Comparison of ENCODE assay signal across 20 cellular contexts in the genomic region with DNA sequence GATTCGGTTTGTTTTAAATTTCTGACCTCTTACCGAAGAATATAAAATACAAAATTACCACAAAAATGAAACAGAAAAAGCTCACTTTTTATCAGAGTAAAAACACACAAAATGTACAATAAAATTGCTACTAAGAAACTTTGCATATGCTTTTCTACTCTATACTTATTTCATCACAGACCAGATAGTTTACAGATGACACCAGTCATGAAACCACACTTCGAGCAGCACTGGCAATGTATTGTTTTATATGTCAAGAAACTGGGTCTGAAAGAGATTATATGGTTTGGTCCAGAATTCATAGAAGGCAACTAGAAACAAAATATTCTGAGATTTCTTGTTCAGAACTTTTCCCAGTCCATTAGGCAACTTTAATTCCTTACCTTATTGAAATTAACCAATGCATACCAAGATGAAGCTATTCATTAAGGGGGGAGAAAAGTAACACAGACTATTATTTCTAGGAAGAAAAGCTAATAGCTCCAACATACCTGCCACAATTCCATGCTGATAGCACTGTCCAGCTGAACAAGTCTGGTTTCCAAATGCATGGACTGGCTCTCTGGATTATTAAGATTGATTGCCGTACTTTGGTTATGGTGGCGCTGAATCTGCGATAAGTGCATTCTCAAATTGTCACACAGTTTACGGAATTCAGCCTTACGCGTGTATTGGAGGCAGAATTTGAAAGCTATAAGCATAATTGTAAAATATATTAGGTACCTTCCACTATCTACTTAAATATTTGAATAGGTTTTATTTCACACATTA. TPM values are rescaled to one million over a fixed set of nuclear protein-coding genes. Genes with fewer than 3 reads are reported as not detected.
DNase-seq lines count a peak whose midpoint lies in the region; ATAC-seq and TF ChIP-seq lines count a peak whose summit lies in the region.
"Had no signal": no experiment of that assay in that cellular context is flagged by ENCODE, and none has a peak within 500 bp of the region (broad histone marks: within the 10 kb centered on the region; RNA-seq: fewer than 3 reads in every experiment).

No MANE protein-coding gene starts in this region.

- intact Hi-C loops in activated CD8-positive, alpha-beta T cell treated with anti-CD3 and anti-CD28 coated beads for 36 hours (cut with micrococcal nuclease), result no loop called here
- intact Hi-C loops in natural killer cell (cut with micrococcal nuclease), result no loop called here
- intact Hi-C loops in activated B cell treated with CpG ODN at 0.5 μM for 24 hours (cut with micrococcal nuclease), result no loop called here

- no peak for TF ChIP-seq CTCF in activated CD8-positive, alpha-beta T cell treated with anti-CD3 and anti-CD28 coated beads for 36 hours (IDR thresholded peaks at IDR 0.05)
- TF ChIP-seq CTCF in natural killer cell (IDR thresholded peaks at IDR 0.05) (no peak), activated B cell treated with CpG ODN at 0.5 μM for 24 hours (IDR thresholded peaks at IDR 0.05) (no peak), osteocyte (IDR thresholded peaks at IDR 0.05) (no peak)

- no peak for ATAC-seq in activated CD8-positive, alpha-beta T cell treated with anti-CD3 and anti-CD28 coated beads for 36 hours
- no peak for ATAC-seq in activated CD8-positive, alpha-beta T cell treated with anti-CD3 and anti-CD28 coated beads, Interleukin-2, amount 10 ng/mL, durations not matched to agents 7 days and 5 days
- ATAC-seq in natural killer cell (no peak), activated B cell treated with CpG ODN at 0.5 μM for 24 hours (ENCODE audit: low read depth) (no peak), HG03097 (IDR thresholded peaks at IDR 0.05; ENCODE audit: low FRiP score, unreplicated experiment) (no peak)
- no peak for ATAC-seq in natural killer cell treated with Interleukin-12 subunit alpha and Interleukin-12 subunit beta and Interleukin-15 and Interleukin-18, amount 100 ng/mL, for 72 hours

- DNase-seq in activated CD8-positive, alpha-beta T cell treated with anti-CD3 and anti-CD28 coated beads for 36 hours, result no peak
- DNase-seq in activated CD8-positive, alpha-beta T cell treated with anti-CD3 and anti-CD28 coated beads, Interleukin-2, amount 10 ng/mL, durations not matched to agents 7 days and 5 days, result no peak
- DNase-seq in natural killer cell (no peak), activated B cell treated with CpG ODN at 0.5 μM for 24 hours (no peak), pons (ENCODE audit: low spot score) (no peak), osteocyte (ENCODE audit: extremely low spot score, unreplicated experiment) (no peak)
- DNase-seq in natural killer cell treated with Interleukin-12 subunit alpha and Interleukin-12 subunit beta and Interleukin-15 and Interleukin-18, amount 100 ng/mL, for 72 hours (ENCODE audit: low spot score), result no peak
- DNase-seq: CD4-positive, alpha-beta T cell; COR-L47; HCEC 1CT; MM.1S; NCI-H2029; NCI-H446 treated with DMSO at 0.1 percent for 48 hours; NCI-H526; NCI-H82; NK-92 treated with Interleukin-12 subunit alpha and Interleukin-12 subunit beta, amount 100 ng/mL, for 24 hours; PC-9; Right ventricle myocardium superior had no signal

- no peak overlapping the region for H3K4me3 Mint-ChIP-seq in activated CD8-positive, alpha-beta T cell treated with anti-CD3 and anti-CD28 coated beads for 36 hours
- H3K4me3 Mint-ChIP-seq in activated CD8-positive, alpha-beta T cell treated with anti-CD3 and anti-CD28 coated beads, Interleukin-2, amount 10 ng/mL, durations not matched to agents 7 days and 5 days, result no peak overlapping the region
- H3K4me3 Mint-ChIP-seq in natural killer cell, result no peak overlapping the region
- no peak overlapping the region for H3K4me3 Mint-ChIP-seq in natural killer cell treated with Interleukin-12 subunit alpha and Interleukin-12 subunit beta and Interleukin-15 and Interleukin-18, amount 100 ng/mL, for 72 hours
- no peak overlapping the region for H3K4me3 Mint-ChIP-seq in activated B cell treated with CpG ODN at 0.5 μM for 24 hours
- H3K4me3 Mint-ChIP-seq in osteocyte (ENCODE audit: unreplicated experiment), result no peak overlapping the region
- H3K4me3 Mint-ChIP-seq: CD4-positive, alpha-beta T cell; IgD-negative memory B cell had no signal

- peaks cover 24% of the 10 kb centered on the region for H3K4me1 Mint-ChIP-seq in activated CD8-positive, alpha-beta T cell treated with anti-CD3 and anti-CD28 coated beads for 36 hours (ENCODE audit: low read depth)
- peaks cover 26% of the 10 kb centered on the region for H3K4me1 Mint-ChIP-seq in activated CD8-positive, alpha-beta T cell treated with anti-CD3 and anti-CD28 coated beads, Interleukin-2, amount 10 ng/mL, durations not matched to agents 7 days and 5 days (ENCODE audit: low read depth)
- H3K4me1 Mint-ChIP-seq in natural killer cell, result peaks cover 21 to 22% of the 10 kb centered on the region in 2 donors
- peaks cover 13 to 17% of the 10 kb centered on the region in 2 donors for H3K4me1 Mint-ChIP-seq in natural killer cell treated with Interleukin-12 subunit alpha and Interleukin-12 subunit beta and Interleukin-15 and Interleukin-18, amount 100 ng/mL, for 72 hours (ENCODE audit: low read depth in 2 of 2)
- H3K4me1 Mint-ChIP-seq in activated B cell treated with CpG ODN at 0.5 μM for 24 hours, result peaks cover 6% of the 10 kb centered on the region
- H3K4me1 Mint-ChIP-seq in osteocyte (ENCODE audit: unreplicated experiment), result peaks cover 13% of the 10 kb centered on the region

- H3K27me3 Mint-ChIP-seq in activated CD8-positive, alpha-beta T cell treated with anti-CD3 and anti-CD28 coated beads for 36 hours, result no peaks in the 10 kb centered on the region
- H3K27me3 Mint-ChIP-seq in activated CD8-positive, alpha-beta T cell treated with anti-CD3 and anti-CD28 coated beads, Interleukin-2, amount 10 ng/mL, durations not matched to agents 7 days and 5 days (ENCODE audit: low read depth), result no peaks in the 10 kb centered on the region
- H3K27me3 Mint-ChIP-seq in natural killer cell (ENCODE audit: low read depth in 2 of 2), result no peaks in the 10 kb centered on the region
- no peaks in the 10 kb centered on the region for H3K27me3 Mint-ChIP-seq in natural killer cell treated with Interleukin-12 subunit alpha and Interleukin-12 subunit beta and Interleukin-15 and Interleukin-18, amount 100 ng/mL, for 72 hours
- H3K27me3 Mint-ChIP-seq in activated B cell treated with CpG ODN at 0.5 μM for 24 hours, result no peaks in the 10 kb centered on the region
- H3K27me3 Mint-ChIP-seq in osteocyte (ENCODE audit: unreplicated experiment), result no peaks in the 10 kb centered on the region
- H3K27me3 Mint-ChIP-seq: CD4-positive, alpha-beta T cell; IgD-negative memory B cell had no signal

- H3K27ac Mint-ChIP-seq in activated CD8-positive, alpha-beta T cell treated with anti-CD3 and anti-CD28 coated beads for 36 hours, result peak overlapping the region; percentile 70
- H3K27ac Mint-ChIP-seq in activated CD8-positive, alpha-beta T cell treated with anti-CD3 and anti-CD28 coated beads, Interleukin-2, amount 10 ng/mL, durations not matched to agents 7 days and 5 days, result no peak overlapping the region
- H3K27ac Mint-ChIP-seq in natural killer cell (peak overlapping the region; percentile 22 to 40), activated B cell treated with CpG ODN at 0.5 μM for 24 hours (peak overlapping the region; percentile 35), osteocyte (ENCODE audit: unreplicated experiment) (no peak overlapping the region)
- H3K27ac Mint-ChIP-seq in natural killer cell treated with Interleukin-12 subunit alpha and Interleukin-12 subunit beta and Interleukin-15 and Interleukin-18, amount 100 ng/mL, for 72 hours, result no peak overlapping the region
- H3K27ac Mint-ChIP-seq: CD4-positive, alpha-beta T cell had no signal

- H3K36me3 Mint-ChIP-seq in activated CD8-positive, alpha-beta T cell treated with anti-CD3 and anti-CD28 coated beads for 36 hours (ENCODE audit: low read depth), result peaks cover 66% of the 10 kb centered on the region
- peaks cover 75% of the 10 kb centered on the region for H3K36me3 Mint-ChIP-seq in activated CD8-positive, alpha-beta T cell treated with anti-CD3 and anti-CD28 coated beads, Interleukin-2, amount 10 ng/mL, durations not matched to agents 7 days and 5 days (ENCODE audit: low read depth)
- H3K36me3 Mint-ChIP-seq in natural killer cell (peaks cover 19% of the 10 kb centered on the region), activated B cell treated with CpG ODN at 0.5 μM for 24 hours (ENCODE audit: low read depth) (peaks cover 81% of the 10 kb centered on the region), osteocyte (ENCODE audit: unreplicated experiment) (peaks cover 47% of the 10 kb centered on the region)
- peaks cover 31% of the 10 kb centered on the region for H3K36me3 Mint-ChIP-seq in natural killer cell treated with Interleukin-12 subunit alpha and Interleukin-12 subunit beta and Interleukin-15 and Interleukin-18, amount 100 ng/mL, for 72 hours

- CTCF ChIA-PET in activated CD8-positive, alpha-beta T cell treated with anti-CD3 and anti-CD28 coated beads for 36 hours (lab: Charles Lee), result no interaction called here
- CTCF ChIA-PET in activated CD8-positive, alpha-beta T cell treated with anti-CD3 and anti-CD28 coated beads, Interleukin-2, amount 10 ng/mL, durations not matched to agents 7 days and 5 days (lab: Charles Lee), result interaction anchor here (0.6 to 0.9 kb wide), 2 partner anchors 10 to 90 kb away, joined by 3 read pairs; partner anchors contain the start of gene EIF3A
- CTCF ChIA-PET in activated B cell treated with CpG ODN at 0.5 μM for 24 hours (lab: Charles Lee), result no interaction called here

- no peaks in the 10 kb centered on the region for H3K9me3 Mint-ChIP-seq in activated CD8-positive, alpha-beta T cell treated with anti-CD3 and anti-CD28 coated beads for 36 hours
- H3K9me3 Mint-ChIP-seq in activated CD8-positive, alpha-beta T cell treated with anti-CD3 and anti-CD28 coated beads, Interleukin-2, amount 10 ng/mL, durations not matched to agents 7 days and 5 days (ENCODE audit: insufficient read depth), result no peaks in the 10 kb centered on the region
- H3K9me3 Mint-ChIP-seq in natural killer cell, result no peaks in the 10 kb centered on the region
- H3K9me3 Mint-ChIP-seq in natural killer cell treated with Interleukin-12 subunit alpha and Interleukin-12 subunit beta and Interleukin-15 and Interleukin-18, amount 100 ng/mL, for 72 hours, result no peaks in the 10 kb centered on the region
- H3K9me3 Mint-ChIP-seq in activated B cell treated with CpG ODN at 0.5 μM for 24 hours, result no peaks in the 10 kb centered on the region
- no peaks in the 10 kb centered on the region for H3K9me3 Mint-ChIP-seq in osteocyte (ENCODE audit: unreplicated experiment)
- H3K9me3 Mint-ChIP-seq: CD4-positive, alpha-beta T cell; IgD-negative memory B cell had no signal

- POLR2A ChIA-PET in activated CD8-positive, alpha-beta T cell treated with anti-CD3 and anti-CD28 coated beads for 36 hours (lab: Charles Lee), result interaction anchor here (0.8 to 2.0 kb wide), 6 partner anchors 12 to 350 kb away, joined by 3 to 10 read pairs (median 4); no protein-coding TSS in a partner anchor
- POLR2A ChIA-PET in activated CD8-positive, alpha-beta T cell treated with anti-CD3 and anti-CD28 coated beads, Interleukin-2, amount 10 ng/mL, durations not matched to agents 7 days and 5 days (lab: Charles Lee), result interaction anchor here (0.8 to 2.2 kb wide), 2 partner anchors 10 to 13 kb away, joined by 3 to 12 read pairs; partner anchors contain the start of gene EIF3A
- POLR2A ChIA-PET in activated B cell treated with CpG ODN at 0.5 μM for 24 hours (lab: Charles Lee), result interaction anchor here (0.5 kb wide), 1 partner anchor 29 kb away, joined by 3 read pairs; no protein-coding TSS in a partner anchor

RNA-seq across cellular contexts. Expression of gene EIF3A, which starts 10.0 kb away (rescaled TPM):
- total RNA-seq in activated CD8-positive, alpha-beta T cell treated with anti-CD3 and anti-CD28 coated beads for 36 hours, result 100 to 1,000 TPM; 127 to 131 TPM
- 100 to 1,000 TPM; 126 to 127 TPM for total RNA-seq in activated CD8-positive, alpha-beta T cell treated with anti-CD3 and anti-CD28 coated beads, Interleukin-2, amount 10 ng/mL, durations not matched to agents 7 days and 5 days
- total RNA-seq in natural killer cell (100 to 1,000 TPM; 102 to 115 (median 110) TPM), activated B cell treated with CpG ODN at 0.5 μM for 24 hours (109 and 114 TPM in 2 replicates), osteocyte (146 and 147 TPM in 2 replicates)
- 100 to 1,000 TPM; 146 to 214 TPM for total RNA-seq in natural killer cell treated with Interleukin-12 subunit alpha and Interleukin-12 subunit beta and Interleukin-15 and Interleukin-18, amount 100 ng/mL, for 72 hours

RNA-seq across cellular contexts. Expression of gene DENND10, which starts 33.3 kb away (rescaled TPM):
- total RNA-seq in activated CD8-positive, alpha-beta T cell treated with anti-CD3 and anti-CD28 coated beads for 36 hours, result 10 to 100 TPM; 16.9 to 18.6 TPM
- 10 to 100 TPM; 39.9 to 41.3 TPM for total RNA-seq in activated CD8-positive, alpha-beta T cell treated with anti-CD3 and anti-CD28 coated beads, Interleukin-2, amount 10 ng/mL, durations not matched to agents 7 days and 5 days
- total RNA-seq in natural killer cell (10 to 100 TPM; 24.0 to 42.4 (median 33.9) TPM), activated B cell treated with CpG ODN at 0.5 μM for 24 hours (14.4 and 15.0 TPM in 2 replicates), osteocyte (43.1 and 50.6 TPM in 2 replicates)
- total RNA-seq in natural killer cell treated with Interleukin-12 subunit alpha and Interleukin-12 subunit beta and Interleukin-15 and Interleukin-18, amount 100 ng/mL, for 72 hours, result 10 to 100 TPM; 46.2 to 57.7 TPM

RNA-seq across cellular contexts. Expression of gene NANOS1, which starts 41.1 kb away (rescaled TPM):
- under 1 TPM in 1 of 2 experiments, not detected in 1; 0.20 TPM for total RNA-seq in activated CD8-positive, alpha-beta T cell treated with anti-CD3 and anti-CD28 coated beads for 36 hours
- total RNA-seq in activated CD8-positive, alpha-beta T cell treated with anti-CD3 and anti-CD28 coated beads, Interleukin-2, amount 10 ng/mL, durations not matched to agents 7 days and 5 days, result under 1 TPM; 0.08 to 0.13 TPM
- total RNA-seq in natural killer cell, result under 1 TPM in 1 of 3 donors, not detected in 2; 0.09 TPM
- total RNA-seq in natural killer cell treated with Interleukin-12 subunit alpha and Interleukin-12 subunit beta and Interleukin-15 and Interleukin-18, amount 100 ng/mL, for 72 hours, result 1 to 10 TPM in 1 of 2 donors, under 1 TPM in 1; 0.56 to 1.8 TPM
- 0.15 and 0.33 TPM in 2 replicates for total RNA-seq in activated B cell treated with CpG ODN at 0.5 μM for 24 hours
- total RNA-seq in osteocyte, result 9.1 and 9.6 TPM in 2 replicates

Comparison
In these comparisons a context has a peak if more than half of its experiments do, and no peak if none do; other contexts are left out.
1. H3K27ac Mint-ChIP-seq: peak in activated CD8-positive, alpha-beta T cell treated with anti-CD3 and anti-CD28 coated beads for 36 hours (single experiment), natural killer cell (2 of 2) and activated B cell treated with CpG ODN at 0.5 μM for 24 hours (single experiment); none in activated CD8-positive, alpha-beta T cell treated with anti-CD3 and anti-CD28 coated beads, Interleukin-2, amount 10 ng/mL, durations not matched to agents 7 days and 5 days (single experiment), natural killer cell treated with Interleukin-12 subunit alpha and Interleukin-12 subunit beta and Interleukin-15 and Interleukin-18, amount 100 ng/mL, for 72 hours (0 of 2) and osteocyte (single experiment).